ENCODE assay signal across 9 cellular contexts in the genomic region with DNA sequence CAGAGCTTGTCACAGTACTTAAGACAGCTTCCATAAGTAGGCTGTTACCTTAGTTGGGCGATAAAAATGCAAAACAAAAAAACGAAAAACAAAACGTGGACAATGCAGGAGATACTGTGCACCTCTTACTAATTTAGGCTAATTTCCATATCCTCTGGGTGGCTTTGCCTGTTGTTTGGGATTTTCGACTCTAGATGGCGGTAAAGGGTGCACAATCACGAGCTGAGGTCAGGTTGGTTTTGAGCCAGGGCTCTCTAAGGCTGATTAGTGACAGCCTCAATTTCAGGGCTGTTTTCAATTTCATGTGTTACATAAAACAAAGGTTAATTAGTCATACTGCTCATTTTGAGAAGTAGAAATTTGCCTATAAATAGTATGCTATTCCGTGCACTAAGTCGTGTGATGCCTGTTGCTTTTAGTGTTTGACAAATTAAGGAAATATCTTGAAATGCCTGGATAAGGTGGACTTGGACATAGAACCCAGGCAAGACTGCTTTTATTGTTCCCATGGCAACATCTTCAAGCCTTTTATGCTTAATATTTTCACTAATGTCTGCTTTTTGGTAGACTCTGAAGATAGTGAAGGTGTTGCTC.
A peak's percentile ranks its signal among the peaks of the same experiment; 100 is the strongest.
DNase-seq lines count a peak whose midpoint lies in the region; ATAC-seq, FAIRE-seq and TF ChIP-seq lines count a peak whose summit lies in the region.
"Had no signal": no experiment of that assay in that cellular context is flagged by ENCODE, and none has a peak within 500 bp of the region (broad histone marks: within the 10 kb centered on the region; RNA-seq: fewer than 3 reads in every experiment).

No MANE protein-coding gene starts in this region.

- no peaks in the 10 kb centered on the region for H3K9me3 Mint-ChIP-seq in activated CD8-positive, alpha-beta memory T cell treated with anti-CD3 and anti-CD28 coated beads, Interleukin-2, amount 10 ng/mL, durations not matched to agents 7 days and 5 days (ENCODE audit: low read depth)

- H3K4me3 ChIP-seq in pancreas (no peak overlapping the region), ovary (no peak overlapping the region)

- DNase-seq in DMS153 (lab: John Stamatoyannopoulos, UW) (peak; percentile 46), NOMO-1 treated with DMSO at 0.1 percent for 48 hours (lab: John Stamatoyannopoulos, UW; ENCODE audit: unreplicated experiment) (peak; percentile 5), erythroblast (lab: John Stamatoyannopoulos, UW) (peak; percentile 66 to 75), pancreas (peak in 4 of 6 donors; percentile 29 to 59 (median 32)), ovary (no peak)
- DNase-seq in activated CD8-positive, alpha-beta memory T cell treated with anti-CD3 and anti-CD28 coated beads, Interleukin-2, amount 10 ng/mL, durations not matched to agents 7 days and 5 days: peak; percentile 46

- TF ChIP-seq EP300 in ovary (IDR thresholded peaks at IDR 0.05): no peak

- no peaks in the 10 kb centered on the region for H3K9me3 ChIP-seq in pancreas
- H3K9me3 ChIP-seq in ovary: no peaks in the 10 kb centered on the region

- H3K27me3 ChIP-seq in pancreas (peaks cover 0 to 2% (median 0%) of the 10 kb centered on the region in 4 donors), ovary (no peaks in the 10 kb centered on the region)

- H3K4me1 Mint-ChIP-seq in activated CD8-positive, alpha-beta memory T cell treated with anti-CD3 and anti-CD28 coated beads, Interleukin-2, amount 10 ng/mL, durations not matched to agents 7 days and 5 days: no peaks in the 10 kb centered on the region

- H3K36me3 ChIP-seq in pancreas: no peaks in the 10 kb centered on the region
- no peaks in the 10 kb centered on the region for H3K36me3 ChIP-seq in ovary

- no peak for FAIRE-seq in pancreas (lab: Jason Lieb, UNC)

- TF ChIP-seq CTCF in pancreas (IDR thresholded peaks at IDR 0.05) (peak; percentile 18 to 55 (median 35)), ovary (IDR thresholded peaks at IDR 0.05) (no peak)

- no peak for TF ChIP-seq POLR2A in erythroblast (IDR thresholded peaks at IDR 0.05; ENCODE audit: low read length)
- no peak for TF ChIP-seq POLR2A in ovary (IDR thresholded peaks at IDR 0.05)

- H3K4me1 ChIP-seq in pancreas (no peaks in the 10 kb centered on the region), ovary (ENCODE audit: insufficient read depth) (no peaks in the 10 kb centered on the region)

- intact Hi-C loops in pancreas (cut with DNase I): no loop called here
- intact Hi-C loops in ovary (cut with DNase I): no loop called here

- CTCF ChIA-PET in activated CD8-positive, alpha-beta memory T cell treated with anti-CD3 and anti-CD28 coated beads, Interleukin-2, amount 10 ng/mL, durations not matched to agents 7 days and 5 days (lab: Charles Lee): no interaction called here

- WGBS in pancreas, 2 donors: 1 to 2% methylated on average over 8 of the region's 8 CpGs
- WGBS in ovary, 3 donors: 4 to 7% (median 6%) methylated on average over 8 of the region's 8 CpGs

- no peaks in the 10 kb centered on the region for H3K27me3 Mint-ChIP-seq in activated CD8-positive, alpha-beta memory T cell treated with anti-CD3 and anti-CD28 coated beads, Interleukin-2, amount 10 ng/mL, durations not matched to agents 7 days and 5 days
- H3K27me3 Mint-ChIP-seq: activated naive CD8-positive, alpha-beta T cell had no signal

- H3K36me3 Mint-ChIP-seq in activated CD8-positive, alpha-beta memory T cell treated with anti-CD3 and anti-CD28 coated beads, Interleukin-2, amount 10 ng/mL, durations not matched to agents 7 days and 5 days: no peaks in the 10 kb centered on the region

- H3K27ac Mint-ChIP-seq in activated CD8-positive, alpha-beta memory T cell treated with anti-CD3 and anti-CD28 coated beads, Interleukin-2, amount 10 ng/mL, durations not matched to agents 7 days and 5 days: no peak overlapping the region
- H3K27ac Mint-ChIP-seq: activated naive CD8-positive, alpha-beta T cell had no signal

- ATAC-seq in GM21360 (IDR thresholded peaks at IDR 0.05; ENCODE audit: unreplicated experiment) (peak; percentile 98), HG03571 (IDR thresholded peaks at IDR 0.05; ENCODE audit: unreplicated experiment) (peak; percentile 84), pancreas (peak; percentile 63 to 87 (median 81))
- no peak for ATAC-seq in activated CD8-positive, alpha-beta memory T cell treated with anti-CD3 and anti-CD28 coated beads, Interleukin-2, amount 10 ng/mL, durations not matched to agents 7 days and 5 days

- H3K4me3 Mint-ChIP-seq in activated CD8-positive, alpha-beta memory T cell treated with anti-CD3 and anti-CD28 coated beads, Interleukin-2, amount 10 ng/mL, durations not matched to agents 7 days and 5 days: no peak overlapping the region
- H3K4me3 Mint-ChIP-seq: activated naive CD8-positive, alpha-beta T cell had no signal

- H3K27ac ChIP-seq in pancreas (no peak overlapping the region), ovary (no peak overlapping the region)

Comparison
In these comparisons a context has a peak if more than half of its experiments do, and no peak if none do; other contexts are left out.
1. DNase-seq: peak in DMS153 (single experiment), NOMO-1 treated with DMSO at 0.1 percent for 48 hours (single experiment), activated CD8-positive, alpha-beta memory T cell treated with anti-CD3 and anti-CD28 coated beads, Interleukin-2, amount 10 ng/mL, durations not matched to agents 7 days and 5 days (single experiment), erythroblast (2 of 2) and pancreas (4 of 6); none in ovary (0 of 5).
2. CTCF ChIP-seq: peak in pancreas (4 of 4); none in ovary (0 of 3).